17 cellular contexts compared by ENCODE assay signal in the genomic region with DNA sequence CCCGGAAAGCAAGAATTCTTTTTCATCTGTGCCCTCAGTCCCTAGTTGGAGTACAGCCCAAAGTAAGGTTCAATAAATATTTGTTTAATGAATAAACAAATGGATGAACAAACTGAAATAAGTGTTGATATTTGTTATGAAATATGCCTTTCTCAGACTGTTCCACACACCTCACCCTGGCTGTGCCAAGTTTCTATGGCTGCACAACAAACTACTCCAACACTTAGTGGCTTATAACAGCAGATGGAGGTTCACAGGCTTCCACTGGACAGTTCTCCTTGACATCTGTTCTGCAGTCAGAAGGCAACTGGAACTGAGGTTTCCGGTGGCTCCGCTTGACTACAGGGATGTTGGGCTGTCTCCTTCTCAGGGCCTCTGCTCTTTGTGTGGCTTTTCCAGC.
"Had no signal": no experiment of that assay in that cellular context is flagged by ENCODE, and none has a peak within 500 bp of the region (broad histone marks: within the 10 kb centered on the region; RNA-seq: fewer than 3 reads in every experiment).

No MANE protein-coding gene starts in this region.

- H3K27me3 ChIP-seq: esophagus muscularis mucosa had no signal

- H3K4me1 ChIP-seq: psoas muscle had no signal

- H3K4me3 ChIP-seq: esophagus muscularis mucosa, psoas muscle had no signal

- H3K36me3 ChIP-seq: esophagus muscularis mucosa had no signal

- H3K36me3 Mint-ChIP-seq: activated naive CD8-positive, alpha-beta T cell; immature natural killer cell had no signal

- FAIRE-seq: bronchial epithelial cell, TTC549 had no signal

- H3K4me1 Mint-ChIP-seq: nephron had no signal

- H3K4me3 Mint-ChIP-seq: activated naive CD8-positive, alpha-beta T cell; nephron had no signal

- ATAC-seq: psoas muscle; stimulated activated naive CD8-positive, alpha-beta T cell treated with anti-CD3 and anti-CD28 coated beads, Interleukin-15, Interleukin-2, amounts not matched to agents 100 U/mL and 50 U/mL, for 24 hours had no signal

- H3K27ac Mint-ChIP-seq: activated naive CD8-positive, alpha-beta T cell; immature natural killer cell; nephron had no signal

- H3K27ac ChIP-seq: esophagus muscularis mucosa, psoas muscle had no signal

- H3K9me3 Mint-ChIP-seq: nephron had no signal

- H3K9me3 ChIP-seq: esophagus muscularis mucosa, psoas muscle had no signal

- DNase-seq: activated CD4-positive, alpha-beta T cell treated with anti-CD3 and anti-CD28 coated beads, Interleukin-2, amount 50 U/mL, for 48 hours; activated CD4-positive, CD25-positive, alpha-beta regulatory T cell treated with anti-CD3 and anti-CD28 coated beads, Interleukin-2, amount 50 U/mL, for 72 hours; activated gamma-delta T cell; activated T-cell treated with anti-CD3 and anti-CD28 coated beads, Interleukin-2, amount 50 U/mL, for 48 hours; foreskin fibroblast; glutamatergic neuron; immature natural killer cell; mesendoderm; psoas muscle; stimulated activated CD4-positive, alpha-beta T cell treated with anti-CD3 and anti-CD28 coated beads, Interleukin-4, amount 100 ng/mL, for 1 hour; stimulated activated CD8-positive, alpha-beta memory T cell treated with anti-CD3 and anti-CD28 coated beads, Interleukin-4, amount 100 ng/mL, for 48 hours; stimulated activated naive CD8-positive, alpha-beta T cell treated with anti-CD3 and anti-CD28 coated beads, Interleukin-15, Interleukin-2, amounts not matched to agents 100 U/mL and 50 U/mL, for 24 hours had no signal
